In genomic region chr4:103198111-103198765, GRCh38 we compare ENCODE assay signal across 1 cellular context.
TF ChIP-seq lines count a peak whose summit lies in the region.

A gene with protein sequence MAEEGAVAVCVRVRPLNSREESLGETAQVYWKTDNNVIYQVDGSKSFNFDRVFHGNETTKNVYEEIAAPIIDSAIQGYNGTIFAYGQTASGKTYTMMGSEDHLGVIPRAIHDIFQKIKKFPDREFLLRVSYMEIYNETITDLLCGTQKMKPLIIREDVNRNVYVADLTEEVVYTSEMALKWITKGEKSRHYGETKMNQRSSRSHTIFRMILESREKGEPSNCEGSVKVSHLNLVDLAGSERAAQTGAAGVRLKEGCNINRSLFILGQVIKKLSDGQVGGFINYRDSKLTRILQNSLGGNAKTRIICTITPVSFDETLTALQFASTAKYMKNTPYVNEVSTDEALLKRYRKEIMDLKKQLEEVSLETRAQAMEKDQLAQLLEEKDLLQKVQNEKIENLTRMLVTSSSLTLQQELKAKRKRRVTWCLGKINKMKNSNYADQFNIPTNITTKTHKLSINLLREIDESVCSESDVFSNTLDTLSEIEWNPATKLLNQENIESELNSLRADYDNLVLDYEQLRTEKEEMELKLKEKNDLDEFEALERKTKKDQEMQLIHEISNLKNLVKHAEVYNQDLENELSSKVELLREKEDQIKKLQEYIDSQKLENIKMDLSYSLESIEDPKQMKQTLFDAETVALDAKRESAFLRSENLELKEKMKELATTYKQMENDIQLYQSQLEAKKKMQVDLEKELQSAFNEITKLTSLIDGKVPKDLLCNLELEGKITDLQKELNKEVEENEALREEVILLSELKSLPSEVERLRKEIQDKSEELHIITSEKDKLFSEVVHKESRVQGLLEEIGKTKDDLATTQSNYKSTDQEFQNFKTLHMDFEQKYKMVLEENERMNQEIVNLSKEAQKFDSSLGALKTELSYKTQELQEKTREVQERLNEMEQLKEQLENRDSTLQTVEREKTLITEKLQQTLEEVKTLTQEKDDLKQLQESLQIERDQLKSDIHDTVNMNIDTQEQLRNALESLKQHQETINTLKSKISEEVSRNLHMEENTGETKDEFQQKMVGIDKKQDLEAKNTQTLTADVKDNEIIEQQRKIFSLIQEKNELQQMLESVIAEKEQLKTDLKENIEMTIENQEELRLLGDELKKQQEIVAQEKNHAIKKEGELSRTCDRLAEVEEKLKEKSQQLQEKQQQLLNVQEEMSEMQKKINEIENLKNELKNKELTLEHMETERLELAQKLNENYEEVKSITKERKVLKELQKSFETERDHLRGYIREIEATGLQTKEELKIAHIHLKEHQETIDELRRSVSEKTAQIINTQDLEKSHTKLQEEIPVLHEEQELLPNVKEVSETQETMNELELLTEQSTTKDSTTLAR (N-terminal part only) (minus strand): TSS chr4:103198343. CDS start chr4:103198319, 24 bp downstream.

TF ChIP-seq in HepG2, 621 proteins besides CTCF, POLR2A, EP300 and RAD21 (continued from another document and continues in another):
- TF ChIP-seq, protein P1, sequence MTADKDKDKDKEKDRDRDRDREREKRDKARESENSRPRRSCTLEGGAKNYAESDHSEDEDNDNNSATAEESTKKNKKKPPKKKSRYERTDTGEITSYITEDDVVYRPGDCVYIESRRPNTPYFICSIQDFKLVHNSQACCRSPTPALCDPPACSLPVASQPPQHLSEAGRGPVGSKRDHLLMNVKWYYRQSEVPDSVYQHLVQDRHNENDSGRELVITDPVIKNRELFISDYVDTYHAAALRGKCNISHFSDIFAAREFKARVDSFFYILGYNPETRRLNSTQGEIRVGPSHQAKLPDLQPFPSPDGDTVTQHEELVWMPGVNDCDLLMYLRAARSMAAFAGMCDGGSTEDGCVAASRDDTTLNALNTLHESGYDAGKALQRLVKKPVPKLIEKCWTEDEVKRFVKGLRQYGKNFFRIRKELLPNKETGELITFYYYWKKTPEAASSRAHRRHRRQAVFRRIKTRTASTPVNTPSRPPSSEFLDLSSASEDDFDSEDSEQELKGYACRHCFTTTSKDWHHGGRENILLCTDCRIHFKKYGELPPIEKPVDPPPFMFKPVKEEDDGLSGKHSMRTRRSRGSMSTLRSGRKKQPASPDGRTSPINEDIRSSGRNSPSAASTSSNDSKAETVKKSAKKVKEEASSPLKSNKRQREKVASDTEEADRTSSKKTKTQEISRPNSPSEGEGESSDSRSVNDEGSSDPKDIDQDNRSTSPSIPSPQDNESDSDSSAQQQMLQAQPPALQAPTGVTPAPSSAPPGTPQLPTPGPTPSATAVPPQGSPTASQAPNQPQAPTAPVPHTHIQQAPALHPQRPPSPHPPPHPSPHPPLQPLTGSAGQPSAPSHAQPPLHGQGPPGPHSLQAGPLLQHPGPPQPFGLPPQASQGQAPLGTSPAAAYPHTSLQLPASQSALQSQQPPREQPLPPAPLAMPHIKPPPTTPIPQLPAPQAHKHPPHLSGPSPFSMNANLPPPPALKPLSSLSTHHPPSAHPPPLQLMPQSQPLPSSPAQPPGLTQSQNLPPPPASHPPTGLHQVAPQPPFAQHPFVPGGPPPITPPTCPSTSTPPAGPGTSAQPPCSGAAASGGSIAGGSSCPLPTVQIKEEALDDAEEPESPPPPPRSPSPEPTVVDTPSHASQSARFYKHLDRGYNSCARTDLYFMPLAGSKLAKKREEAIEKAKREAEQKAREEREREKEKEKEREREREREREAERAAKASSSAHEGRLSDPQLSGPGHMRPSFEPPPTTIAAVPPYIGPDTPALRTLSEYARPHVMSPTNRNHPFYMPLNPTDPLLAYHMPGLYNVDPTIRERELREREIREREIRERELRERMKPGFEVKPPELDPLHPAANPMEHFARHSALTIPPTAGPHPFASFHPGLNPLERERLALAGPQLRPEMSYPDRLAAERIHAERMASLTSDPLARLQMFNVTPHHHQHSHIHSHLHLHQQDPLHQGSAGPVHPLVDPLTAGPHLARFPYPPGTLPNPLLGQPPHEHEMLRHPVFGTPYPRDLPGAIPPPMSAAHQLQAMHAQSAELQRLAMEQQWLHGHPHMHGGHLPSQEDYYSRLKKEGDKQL (CRISPR knock-in tag; IDR thresholded peaks at IDR 0.05; ENCODE audit: low read depth), result no peak
- TF ChIP-seq BRD4 (CRISPR knock-in tag; IDR thresholded peaks at IDR 0.05), result 0 out of 2 replicates have a peak, but pooled peaks have one; percentile 53
- TF ChIP-seq ZNF629 (CRISPR knock-in tag; conservative IDR thresholded peaks at IDR 0.05), result no peak
- no peak for TF ChIP-seq SETDB1 (CRISPR knock-in tag; IDR thresholded peaks at IDR 0.05; ENCODE audit: borderline replicate concordance)
- TF ChIP-seq, protein P2, sequence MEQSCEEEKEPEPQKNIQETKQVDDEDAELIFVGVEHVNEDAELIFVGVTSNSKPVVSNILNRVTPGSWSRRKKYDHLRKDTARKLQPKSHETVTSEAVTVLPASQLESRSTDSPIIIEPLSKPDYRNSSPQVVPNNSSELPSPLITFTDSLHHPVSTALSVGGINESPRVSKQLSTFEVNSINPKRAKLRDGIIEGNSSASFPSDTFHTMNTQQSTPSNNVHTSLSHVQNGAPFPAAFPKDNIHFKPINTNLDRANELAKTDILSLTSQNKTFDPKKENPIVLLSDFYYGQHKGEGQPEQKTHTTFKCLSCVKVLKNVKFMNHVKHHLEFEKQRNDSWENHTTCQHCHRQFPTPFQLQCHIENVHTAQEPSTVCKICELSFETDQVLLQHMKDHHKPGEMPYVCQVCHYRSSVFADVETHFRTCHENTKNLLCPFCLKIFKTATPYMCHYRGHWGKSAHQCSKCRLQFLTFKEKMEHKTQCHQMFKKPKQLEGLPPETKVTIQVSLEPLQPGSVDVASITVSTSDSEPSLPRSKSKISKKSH (CRISPR knock-in tag; IDR thresholded peaks at IDR 0.05; ENCODE audit: borderline replicate concordance), result peak; percentile 75; the same call in 1 of the 2 replicates
- peak; percentile 61; the same call in 1 of the 2 replicates for TF ChIP-seq HOXA3 (CRISPR knock-in tag; IDR thresholded peaks at IDR 0.05)
- TF ChIP-seq TFAP4 (IDR thresholded peaks at IDR 0.05; ENCODE audit: borderline replicate concordance, low read depth), result no peak
- no peak for TF ChIP-seq ZNF383 (CRISPR knock-in tag; IDR thresholded peaks at IDR 0.05; ENCODE audit: borderline replicate concordance)
- no peak for TF ChIP-seq SYNCRIP (IDR thresholded peaks at IDR 0.05; ENCODE audit: insufficient read depth, low read depth, low read length)
- TF ChIP-seq SP2 (CRISPR knock-in tag; IDR thresholded peaks at IDR 0.05), result no peak
- no peak for TF ChIP-seq ZNF33B (CRISPR knock-in tag; IDR thresholded peaks at IDR 0.05)
- no peak for TF ChIP-seq NFATC3 (CRISPR knock-in tag; IDR thresholded peaks at IDR 0.05)
- no peak for TF ChIP-seq ZNF577 (CRISPR knock-in tag; IDR thresholded peaks at IDR 0.05; ENCODE audit: borderline replicate concordance, low read depth)
- no peak for TF ChIP-seq ZNF713 (CRISPR knock-in tag; IDR thresholded peaks at IDR 0.05)
- peak; percentile 38; the same call in 1 of the 2 replicates for TF ChIP-seq ATF7-NPFF (CRISPR knock-in tag; IDR thresholded peaks at IDR 0.05; ENCODE audit: low read depth)
- TF ChIP-seq SRSF9 (IDR thresholded peaks at IDR 0.05; ENCODE audit: borderline replicate concordance, insufficient read depth, low read depth, low read length, poor library complexity, severe bottlenecking), result no peak
- no peak for TF ChIP-seq ZNF75D (CRISPR knock-in tag; IDR thresholded peaks at IDR 0.05; ENCODE audit: borderline replicate concordance)
- TF ChIP-seq IKZF1 (IDR thresholded peaks at IDR 0.05), result no peak
- no peak; the same call in none of the 2 replicates for TF ChIP-seq MXD4 (CRISPR knock-in tag; IDR thresholded peaks at IDR 0.05)
- TF ChIP-seq, protein P3, sequence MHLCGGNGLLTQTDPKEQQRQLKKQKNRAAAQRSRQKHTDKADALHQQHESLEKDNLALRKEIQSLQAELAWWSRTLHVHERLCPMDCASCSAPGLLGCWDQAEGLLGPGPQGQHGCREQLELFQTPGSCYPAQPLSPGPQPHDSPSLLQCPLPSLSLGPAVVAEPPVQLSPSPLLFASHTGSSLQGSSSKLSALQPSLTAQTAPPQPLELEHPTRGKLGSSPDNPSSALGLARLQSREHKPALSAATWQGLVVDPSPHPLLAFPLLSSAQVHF (CRISPR knock-in tag; IDR thresholded peaks at IDR 0.05), result no peak
- peak; percentile 72; the same call in 1 of the 2 replicates for TF ChIP-seq ZNF136 (CRISPR knock-in tag; IDR thresholded peaks at IDR 0.05; ENCODE audit: low read depth)
- TF ChIP-seq ZFAT (CRISPR knock-in tag; conservative IDR thresholded peaks at IDR 0.05), result no peak
- peak; percentile 50 for TF ChIP-seq AGO1 (IDR thresholded peaks at IDR 0.05; ENCODE audit: low read depth, low read length, poor library complexity, severe bottlenecking)
- TF ChIP-seq JUNB (CRISPR knock-in tag; IDR thresholded peaks at IDR 0.05; ENCODE audit: borderline replicate concordance), result no peak
- no peak for TF ChIP-seq FUBP1 (CRISPR knock-in tag; IDR thresholded peaks at IDR 0.05; ENCODE audit: borderline replicate concordance)
- TF ChIP-seq KLF6 (CRISPR knock-in tag; IDR thresholded peaks at IDR 0.05), result no peak
- TF ChIP-seq DBP (CRISPR knock-in tag; IDR thresholded peaks at IDR 0.05; ENCODE audit: not compliant biosample characterization), result no peak
- TF ChIP-seq PATZ1 (CRISPR knock-in tag; IDR thresholded peaks at IDR 0.05), result 0 out of 2 replicates have a peak, but pooled peaks have one; percentile 14
- no peak for TF ChIP-seq ZNF546 (CRISPR knock-in tag; conservative IDR thresholded peaks at IDR 0.05)
- no peak; the same call in 1 of the 2 replicates for TF ChIP-seq ZNF788 (CRISPR knock-in tag; IDR thresholded peaks at IDR 0.05; ENCODE audit: borderline replicate concordance)
- peak; percentile 64; the same call in 1 of the 2 replicates for TF ChIP-seq ZFP90 (CRISPR knock-in tag; IDR thresholded peaks at IDR 0.05; ENCODE audit: borderline replicate concordance)
- no peak for TF ChIP-seq NR3C1 (CRISPR knock-in tag; IDR thresholded peaks at IDR 0.05)
- TF ChIP-seq JUN (CRISPR knock-in tag; IDR thresholded peaks at IDR 0.05), result peak; percentile 60; the same call in 1 of the 2 replicates
- TF ChIP-seq ZNF143 (CRISPR knock-in tag; IDR thresholded peaks at IDR 0.05), result peak; percentile 34; the same call in 1 of the 2 replicates
- TF ChIP-seq ZNF30 (CRISPR knock-in tag; IDR thresholded peaks at IDR 0.05), result no peak
- TF ChIP-seq CCAR2 (optimal IDR thresholded peaks at IDR 0.05; ENCODE audit: low read depth, low read length), result no peak
- TF ChIP-seq MYPOP (CRISPR knock-in tag; IDR thresholded peaks at IDR 0.05), result 0 out of 2 replicates have a peak, but pooled peaks have one; percentile 68
- TF ChIP-seq KLF11 (CRISPR knock-in tag; IDR thresholded peaks at IDR 0.05), result no peak
- TF ChIP-seq GFI1 (CRISPR knock-in tag; IDR thresholded peaks at IDR 0.05; ENCODE audit: borderline replicate concordance), result no peak
- TF ChIP-seq ZNF484 (CRISPR knock-in tag; IDR thresholded peaks at IDR 0.05; ENCODE audit: borderline replicate concordance, low read depth), result no peak
- TF ChIP-seq, protein P4, sequence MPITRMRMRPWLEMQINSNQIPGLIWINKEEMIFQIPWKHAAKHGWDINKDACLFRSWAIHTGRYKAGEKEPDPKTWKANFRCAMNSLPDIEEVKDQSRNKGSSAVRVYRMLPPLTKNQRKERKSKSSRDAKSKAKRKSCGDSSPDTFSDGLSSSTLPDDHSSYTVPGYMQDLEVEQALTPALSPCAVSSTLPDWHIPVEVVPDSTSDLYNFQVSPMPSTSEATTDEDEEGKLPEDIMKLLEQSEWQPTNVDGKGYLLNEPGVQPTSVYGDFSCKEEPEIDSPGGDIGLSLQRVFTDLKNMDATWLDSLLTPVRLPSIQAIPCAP (CRISPR knock-in tag; IDR thresholded peaks at IDR 0.05; ENCODE audit: low read depth), result 0 out of 2 replicates have a peak, but pooled peaks have one; percentile 20
- TF ChIP-seq ATF1 (CRISPR knock-in tag; IDR thresholded peaks at IDR 0.05), result peak; percentile 98
